ENCODE assay signal across 8 cellular contexts in the genomic region with DNA sequence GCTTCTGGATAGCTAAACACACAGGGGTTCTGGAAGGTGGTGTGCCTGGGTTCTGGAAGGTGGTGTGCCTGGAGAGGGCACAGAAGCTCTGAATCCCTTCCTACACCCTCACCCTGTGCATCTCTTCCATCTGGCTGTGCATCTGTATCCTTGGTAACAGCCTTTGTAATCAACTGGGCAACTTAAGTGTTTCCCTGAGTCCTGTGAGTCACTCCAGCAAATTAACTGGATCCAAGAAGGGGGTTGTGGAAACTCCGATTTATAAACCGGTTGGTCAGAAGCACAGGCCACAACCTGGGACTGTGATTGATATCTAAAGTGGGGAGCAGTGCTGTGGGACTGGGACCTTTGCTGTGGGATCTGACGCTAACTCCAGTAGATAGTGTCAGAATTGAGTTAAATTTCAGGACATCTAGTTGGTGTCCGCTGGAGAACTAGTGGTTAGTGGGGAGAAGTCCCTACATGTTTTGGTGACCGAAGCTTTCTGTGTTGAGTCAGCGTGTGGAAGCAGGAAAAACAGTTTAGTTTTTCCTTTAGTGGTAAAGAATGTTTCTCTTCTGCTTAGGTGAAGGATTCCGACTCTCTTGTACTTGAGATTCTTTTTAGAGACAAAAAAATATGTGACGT.
A peak's percentile ranks its signal among the peaks of the same experiment; 100 is the strongest.
DNase-seq lines count a peak whose midpoint lies in the region; ATAC-seq, FAIRE-seq and TF ChIP-seq lines count a peak whose summit lies in the region.
"Had no signal": no experiment of that assay in that cellular context is flagged by ENCODE, and none has a peak within 500 bp of the region (broad histone marks: within the 10 kb centered on the region; RNA-seq: fewer than 3 reads in every experiment).

No MANE protein-coding gene starts in this region.

- no peaks in the 10 kb centered on the region for H3K27me3 ChIP-seq in prostate gland (replicated peaks; ENCODE audit: insufficient read depth)

- TF ChIP-seq CTCF in prostate gland (IDR thresholded peaks at IDR 0.05) (no peak), kidney (IDR thresholded peaks at IDR 0.05; ENCODE audit: borderline replicate concordance, extremely low read depth, insufficient read depth) (no peak)

- H3K36me3 Mint-ChIP-seq in activated naive CD4-positive, alpha-beta T cell treated with anti-CD3 and anti-CD28 coated beads, Interleukin-2, amount 50 U/mL, for 72 hours = no peaks in the 10 kb centered on the region

- FAIRE-seq in kidney (lab: Jason Lieb, UNC) = no peak
- FAIRE-seq: frontal cortex had no signal

- no peak for ATAC-seq in activated naive CD4-positive, alpha-beta T cell treated with anti-CD3 and anti-CD28 coated beads, Interleukin-2, amount 50 U/mL, for 72 hours
- no peak for ATAC-seq in HG02588 (IDR thresholded peaks at IDR 0.05; ENCODE audit: unreplicated experiment)

- H3K27ac ChIP-seq in epithelial cell of prostate (peak overlapping the region; percentile 90), prostate gland (peak overlapping the region; percentile 55 to 59), kidney (ENCODE audit: low read depth in 2 of 2, low read length in 2 of 2) (no peak overlapping the region)

- DNase-seq in GM04503 (ENCODE audit: low read depth) (peak; percentile 96), NCI-H524 (lab: John Stamatoyannopoulos, UW) (peak; percentile 43 to 77), epithelial cell of prostate (ENCODE audit: low read depth, low spot score) (peak; percentile 55), prostate gland (ENCODE audit: low spot score) (peak; percentile 16), kidney (no peak)
- DNase-seq in activated naive CD4-positive, alpha-beta T cell treated with anti-CD3 and anti-CD28 coated beads, Interleukin-2, amount 50 U/mL, for 72 hours (ENCODE audit: low spot score in 2 of 2) = no peak

- H3K4me3 ChIP-seq in prostate gland (no peak overlapping the region), kidney (ENCODE audit: low read length in 2 of 2) (no peak overlapping the region)

- H3K27ac Mint-ChIP-seq in activated naive CD4-positive, alpha-beta T cell treated with anti-CD3 and anti-CD28 coated beads, Interleukin-2, amount 50 U/mL, for 72 hours = no peak overlapping the region

- H3K4me1 ChIP-seq in prostate gland (replicated peaks) = peaks cover 6% of the 10 kb centered on the region
- H3K4me1 ChIP-seq in kidney (ENCODE audit: control insufficient read depth in 1 of 2, insufficient read depth in 1 of 2, low read depth in 1 of 2, low read length in 2 of 2) = no peaks in the 10 kb centered on the region

- no peak overlapping the region for H3K9ac ChIP-seq in kidney (ENCODE audit: low read length in 2 of 2)

- intact Hi-C loops in prostate gland (cut with DNase I) (loop anchor here (5.0 to 10.0 kb wide), 2 partner anchors 34 to 191 kb away; no protein-coding TSS in a partner anchor), kidney (cut with DNase I) (no loop called here)

- 37% methylated on average over 8 of the region's 8 CpGs for WGBS in prostate gland

- H3K36me3 ChIP-seq in prostate gland = no peaks in the 10 kb centered on the region
- no peaks in the 10 kb centered on the region for H3K36me3 ChIP-seq in kidney (ENCODE audit: control insufficient read depth in 1 of 2, insufficient read depth in 2 of 2, low read length in 2 of 2)

- TF ChIP-seq POLR2A in prostate gland (IDR thresholded peaks at IDR 0.05) = no peak

- H3K9me3 ChIP-seq in prostate gland (no peaks in the 10 kb centered on the region), kidney (ENCODE audit: control insufficient read depth in 1 of 2, low read length in 2 of 2) (no peaks in the 10 kb centered on the region)

- peaks cover 7 to 12% of the 10 kb centered on the region in 2 donors for H3K9me3 Mint-ChIP-seq in activated naive CD4-positive, alpha-beta T cell treated with anti-CD3 and anti-CD28 coated beads, Interleukin-2, amount 50 U/mL, for 72 hours

Comparison
In these comparisons a context has a peak if more than half of its experiments do, and no peak if none do; other contexts are left out.
1. DNase-seq: peak in GM04503 (single experiment), NCI-H524 (2 of 2), epithelial cell of prostate (single experiment) and prostate gland (single experiment); none in activated naive CD4-positive, alpha-beta T cell treated with anti-CD3 and anti-CD28 coated beads, Interleukin-2, amount 50 U/mL, for 72 hours (0 of 2) and kidney (single experiment).
2. H3K27ac ChIP-seq: peak in epithelial cell of prostate (single experiment) and prostate gland (2 of 2); none in kidney (0 of 2).